Comparison of ENCODE assay signal across 11 cellular contexts in genomic region chr2:217890445-217890844, GRCh38.
A peak's percentile ranks its signal among the peaks of the same experiment; 100 is the strongest.
DNase-seq lines count a peak whose midpoint lies in the region; ATAC-seq, FAIRE-seq and TF ChIP-seq lines count a peak whose summit lies in the region.
"Had no signal": no experiment of that assay in that cellular context is flagged by ENCODE, and none has a peak within 500 bp of the region (broad histone marks: within the 10 kb centered on the region; RNA-seq: fewer than 3 reads in every experiment).

No MANE protein-coding gene starts in this region.

- intact Hi-C loops in endothelial cell of umbilical vein (cut with micrococcal nuclease) = loop anchor here (1.0 kb wide), 1 partner anchor 98 kb away; no protein-coding TSS in a partner anchor
- intact Hi-C loops in uterus (cut with DNase I; ENCODE audit: low total_unique reads) = no loop called here

- DNase-seq in DMS53 (lab: John Stamatoyannopoulos, UW) (peak; percentile 21), DMS53 treated with DMSO at 0.1 percent for 48 hours (lab: John Stamatoyannopoulos, UW; ENCODE audit: unreplicated experiment) (no peak), endothelial cell of umbilical vein (ENCODE audit: low read depth, low spot score) (peak; percentile 63), mesenchymal stem cell (peak; percentile 79), uterus (peak; percentile 80 to 82), T1000 (lab: John Stamatoyannopoulos, UW) (no peak)
- DNase-seq: 8988T, activated gamma-delta T cell had no signal

- no peak overlapping the region for H2BK5ac ChIP-seq in mesenchymal stem cell (ENCODE audit: low read depth, low read length, poor library complexity, severe bottlenecking)

- H3K4me3 ChIP-seq in endothelial cell of umbilical vein (replicated peaks in 1 of 3; ENCODE audit: insufficient read depth in 1 of 3, low read depth in 1 of 3, low read length in 3 of 3) (no peak overlapping the region), mesenchymal stem cell (ENCODE audit: insufficient read depth in 1 of 2, low read depth in 1 of 2, low read length in 2 of 2) (no peak overlapping the region), uterus (no peak overlapping the region)

- no peaks in the 10 kb centered on the region for H4K20me1 ChIP-seq in endothelial cell of umbilical vein (replicated peaks; ENCODE audit: control insufficient read depth, extremely low read depth, insufficient read depth, low read length)

- no peak overlapping the region for H2BK120ac ChIP-seq in mesenchymal stem cell (ENCODE audit: low read depth, low read length)

- no peaks in the 10 kb centered on the region for H3K27me3 ChIP-seq in endothelial cell of umbilical vein (ENCODE audit: control insufficient read depth in 2 of 2, insufficient read depth in 2 of 2, low read length in 2 of 2)
- no peaks in the 10 kb centered on the region for H3K27me3 ChIP-seq in mesenchymal stem cell (ENCODE audit: control insufficient read depth in 1 of 2, insufficient read depth in 1 of 2, low read length in 2 of 2)
- H3K27me3 ChIP-seq in uterus = no peaks in the 10 kb centered on the region

- no peaks in the 10 kb centered on the region for H3K9me1 ChIP-seq in endothelial cell of umbilical vein (replicated peaks; ENCODE audit: control insufficient read depth, extremely low read depth, insufficient read depth, low read length)

- no peak for TF ChIP-seq POLR2A in endothelial cell of umbilical vein (IDR thresholded peaks at IDR 0.05; ENCODE audit: low read depth, low read length)
- TF ChIP-seq POLR2A in uterus (IDR thresholded peaks at IDR 0.05) = no peak

- no peaks in the 10 kb centered on the region for H3K79me2 ChIP-seq in endothelial cell of umbilical vein (ENCODE audit: control insufficient read depth, insufficient read depth, low read length)

- H3K14ac ChIP-seq in mesenchymal stem cell (ENCODE audit: low read length in 2 of 2) = no peak overlapping the region

- ATAC-seq in HG02870 (IDR thresholded peaks at IDR 0.05; ENCODE audit: unreplicated experiment) (no peak), HG03159 (IDR thresholded peaks at IDR 0.05; ENCODE audit: unreplicated experiment) (no peak)

- H3K4ac ChIP-seq in mesenchymal stem cell (ENCODE audit: low read depth in 1 of 2, low read length in 2 of 2) = no peak overlapping the region

- no peak overlapping the region for H2BK15ac ChIP-seq in mesenchymal stem cell (ENCODE audit: low read depth, poor library complexity, severe bottlenecking)

- H3K18ac ChIP-seq in mesenchymal stem cell (ENCODE audit: low read depth in 1 of 2, low read length in 2 of 2) = no peak overlapping the region

- TF ChIP-seq CTCF in endothelial cell of umbilical vein (IDR thresholded peaks at IDR 0.05; ENCODE audit: extremely low read depth in 1 of 2, insufficient read depth in 1 of 2, low read depth in 1 of 2, low read length in 2 of 2) (peak in 1 of 2 donors; percentile 30), uterus (IDR thresholded peaks at IDR 0.05) (peak in 3 of 4 experiments; percentile 35 to 51 (median 39))

- WGBS in mesenchymal stem cell = 64% methylated on average over 4 of the region's 4 CpGs

- dilution Hi-C loops in endothelial cell of umbilical vein (cut with MboI; ENCODE audit: extremely low pct_ligation_motif_present, low sequenced_read_pairs) = no loop called here

- no peak overlapping the region for H3K23ac ChIP-seq in mesenchymal stem cell (ENCODE audit: low read length in 2 of 2)

- H2AK5ac ChIP-seq in mesenchymal stem cell (ENCODE audit: low read length, severe bottlenecking) = no peak overlapping the region

- CTCF ChIA-PET in endothelial cell of umbilical vein (lab: Charles Lee) = interaction anchor here (1.0 to 15.4 kb wide), 6 partner anchors 10 to 102 kb away, joined by 3 to 269 read pairs (median 18); no protein-coding TSS in a partner anchor

- BruUV-seq in endothelial cell of umbilical vein (replicated peaks; lab: Mats Ljungman, UMichigan) = no TSS peak

- FAIRE-seq in endothelial cell of umbilical vein (lab: Jason Lieb, UNC) = no peak

- H3K4me1 ChIP-seq in endothelial cell of umbilical vein (ENCODE audit: control insufficient read depth, extremely low read depth, insufficient read depth, low read length) = peaks cover 17% of the 10 kb centered on the region
- peaks cover 16% of the 10 kb centered on the region for H3K4me1 ChIP-seq in mesenchymal stem cell (ENCODE audit: control insufficient read depth, insufficient read depth, low read depth, low read length)
- no peaks in the 10 kb centered on the region for H3K4me1 ChIP-seq in uterus

- H4K91ac ChIP-seq in mesenchymal stem cell (ENCODE audit: low read length) = no peak overlapping the region

- POLR2A ChIA-PET in endothelial cell of umbilical vein (lab: Charles Lee) = no interaction called here

- H3K4me2 ChIP-seq in endothelial cell of umbilical vein (ENCODE audit: insufficient read depth, low read length) = no peak overlapping the region
- H3K4me2 ChIP-seq in mesenchymal stem cell (ENCODE audit: low read length, poor library complexity, severe bottlenecking) = no peak overlapping the region

- H2AFZ ChIP-seq in endothelial cell of umbilical vein (ENCODE audit: low read depth, low read length) = no peak overlapping the region
- no peak overlapping the region for H2AFZ ChIP-seq in mesenchymal stem cell (ENCODE audit: low read depth, low read length)

- no peak overlapping the region for H2BK12ac ChIP-seq in mesenchymal stem cell (ENCODE audit: low read length in 2 of 2)

- peaks cover 15% of the 10 kb centered on the region for H3K79me1 ChIP-seq in mesenchymal stem cell (replicated peaks; ENCODE audit: low read length, poor library complexity, severe bottlenecking)

- H3K9me3 ChIP-seq in endothelial cell of umbilical vein (replicated peaks; ENCODE audit: control insufficient read depth, insufficient read depth, low read length) (no peaks in the 10 kb centered on the region), mesenchymal stem cell (ENCODE audit: control insufficient read depth, low read length) (no peaks in the 10 kb centered on the region), uterus (no peaks in the 10 kb centered on the region)

- no peak overlapping the region for H3K27ac ChIP-seq in endothelial cell of umbilical vein (ENCODE audit: insufficient read depth, low read depth, low read length)
- H3K27ac ChIP-seq in mesenchymal stem cell (ENCODE audit: low read length, poor library complexity, severe bottlenecking) = no peak overlapping the region
- peak overlapping the region; percentile 54 to 56 for H3K27ac ChIP-seq in uterus
- H3K27ac ChIP-seq: HL-60 had no signal

- no peak overlapping the region for H3K9ac ChIP-seq in endothelial cell of umbilical vein (replicated peaks; ENCODE audit: extremely low read depth, insufficient read depth, low read length)
- H3K9ac ChIP-seq in mesenchymal stem cell (ENCODE audit: low read length) = peak overlapping the region; percentile 25

- no peak overlapping the region for H4K8ac ChIP-seq in mesenchymal stem cell (ENCODE audit: low read length)

- H3K36me3 ChIP-seq in endothelial cell of umbilical vein (ENCODE audit: control insufficient read depth in 2 of 2, extremely low read depth in 1 of 2, insufficient read depth in 2 of 2, low read length in 2 of 2) = peaks cover 0 to 6% of the 10 kb centered on the region in 2 experiments
- peaks cover 80 to 95% of the 10 kb centered on the region in 2 experiments for H3K36me3 ChIP-seq in mesenchymal stem cell (ENCODE audit: control insufficient read depth in 1 of 2, insufficient read depth in 2 of 2, low read depth in 1 of 2, low read length in 2 of 2)
- H3K36me3 ChIP-seq in uterus = no peaks in the 10 kb centered on the region

TF ChIP-seq in endothelial cell of umbilical vein, 7 proteins besides CTCF, POLR2A, EP300 and RAD21:
- TF ChIP-seq MYC (IDR thresholded peaks at IDR 0.05; ENCODE audit: low read depth, low read length) (no peak), EZH2 (IDR thresholded peaks at IDR 0.05; ENCODE audit: borderline replicate concordance, low read depth, low read length, severe bottlenecking) (no peak), GATA2 (IDR thresholded peaks at IDR 0.05; ENCODE audit: insufficient read depth, insufficient read length, low read depth, low read length) (no peak)

Comparison
In these comparisons a context has a peak if more than half of its experiments do, and no peak if none do; other contexts are left out.
1. DNase-seq: peak in DMS53 (single experiment), endothelial cell of umbilical vein (single experiment), mesenchymal stem cell (single experiment) and uterus (2 of 2); none in DMS53 treated with DMSO at 0.1 percent for 48 hours (single experiment) and T1000 (single experiment).
2. H3K27ac ChIP-seq: peak in uterus (2 of 2); none in endothelial cell of umbilical vein (single experiment) and mesenchymal stem cell (single experiment).